In the genomic region with DNA sequence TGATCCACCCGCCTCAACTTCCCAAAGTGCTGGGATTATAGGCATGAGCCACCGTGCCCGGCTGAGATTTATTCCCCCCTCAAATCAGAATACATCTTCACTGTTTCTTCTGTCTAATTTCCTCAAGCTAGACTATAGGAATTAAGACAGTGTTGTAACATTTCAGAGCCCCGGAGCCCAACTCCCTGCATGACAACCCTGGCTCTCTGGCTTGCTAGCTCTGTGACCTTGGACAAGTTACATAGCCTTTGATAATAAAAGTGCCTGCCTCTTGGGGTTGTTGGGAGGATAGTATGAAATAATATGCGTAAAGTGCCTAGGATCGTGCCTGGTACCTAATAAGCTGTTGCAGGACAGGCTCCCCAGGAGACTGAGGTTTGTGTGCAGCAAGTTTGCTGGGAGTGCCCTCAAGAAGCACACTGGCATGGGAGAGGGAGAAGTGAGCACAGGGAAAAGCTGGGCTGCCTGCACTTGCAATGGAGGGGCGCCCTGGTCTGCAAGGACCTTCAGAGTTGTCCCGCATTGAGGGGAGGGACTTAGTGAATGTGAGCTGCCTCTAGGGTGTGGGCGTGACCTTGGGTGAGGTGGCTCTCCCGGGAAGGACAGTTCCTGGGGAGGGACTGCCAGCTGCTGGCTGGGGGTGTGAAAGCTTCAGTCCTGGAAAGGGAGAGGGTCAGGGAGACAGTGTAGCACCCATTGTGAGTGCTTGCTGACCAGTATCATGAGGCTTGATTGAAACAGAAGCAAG, we compare ENCODE assay signal across 1 cellular context.
TF ChIP-seq lines count a peak whose summit lies in the region.

No MANE protein-coding gene starts in this region.

TF ChIP-seq in K562, 482 proteins besides CTCF, POLR2A, EP300 and RAD21 (continued from another document):
- TF ChIP-seq, protein P1, sequence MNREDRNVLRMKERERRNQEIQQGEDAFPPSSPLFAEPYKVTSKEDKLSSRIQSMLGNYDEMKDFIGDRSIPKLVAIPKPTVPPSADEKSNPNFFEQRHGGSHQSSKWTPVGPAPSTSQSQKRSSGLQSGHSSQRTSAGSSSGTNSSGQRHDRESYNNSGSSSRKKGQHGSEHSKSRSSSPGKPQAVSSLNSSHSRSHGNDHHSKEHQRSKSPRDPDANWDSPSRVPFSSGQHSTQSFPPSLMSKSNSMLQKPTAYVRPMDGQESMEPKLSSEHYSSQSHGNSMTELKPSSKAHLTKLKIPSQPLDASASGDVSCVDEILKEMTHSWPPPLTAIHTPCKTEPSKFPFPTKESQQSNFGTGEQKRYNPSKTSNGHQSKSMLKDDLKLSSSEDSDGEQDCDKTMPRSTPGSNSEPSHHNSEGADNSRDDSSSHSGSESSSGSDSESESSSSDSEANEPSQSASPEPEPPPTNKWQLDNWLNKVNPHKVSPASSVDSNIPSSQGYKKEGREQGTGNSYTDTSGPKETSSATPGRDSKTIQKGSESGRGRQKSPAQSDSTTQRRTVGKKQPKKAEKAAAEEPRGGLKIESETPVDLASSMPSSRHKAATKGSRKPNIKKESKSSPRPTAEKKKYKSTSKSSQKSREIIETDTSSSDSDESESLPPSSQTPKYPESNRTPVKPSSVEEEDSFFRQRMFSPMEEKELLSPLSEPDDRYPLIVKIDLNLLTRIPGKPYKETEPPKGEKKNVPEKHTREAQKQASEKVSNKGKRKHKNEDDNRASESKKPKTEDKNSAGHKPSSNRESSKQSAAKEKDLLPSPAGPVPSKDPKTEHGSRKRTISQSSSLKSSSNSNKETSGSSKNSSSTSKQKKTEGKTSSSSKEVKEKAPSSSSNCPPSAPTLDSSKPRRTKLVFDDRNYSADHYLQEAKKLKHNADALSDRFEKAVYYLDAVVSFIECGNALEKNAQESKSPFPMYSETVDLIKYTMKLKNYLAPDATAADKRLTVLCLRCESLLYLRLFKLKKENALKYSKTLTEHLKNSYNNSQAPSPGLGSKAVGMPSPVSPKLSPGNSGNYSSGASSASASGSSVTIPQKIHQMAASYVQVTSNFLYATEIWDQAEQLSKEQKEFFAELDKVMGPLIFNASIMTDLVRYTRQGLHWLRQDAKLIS (CRISPR knock-in tag; IDR thresholded peaks at IDR 0.05), result no peak
- TF ChIP-seq SOX6 (IDR thresholded peaks at IDR 0.05), result no peak
